ENCODE assay signal across 1 cellular context in the genomic region with DNA sequence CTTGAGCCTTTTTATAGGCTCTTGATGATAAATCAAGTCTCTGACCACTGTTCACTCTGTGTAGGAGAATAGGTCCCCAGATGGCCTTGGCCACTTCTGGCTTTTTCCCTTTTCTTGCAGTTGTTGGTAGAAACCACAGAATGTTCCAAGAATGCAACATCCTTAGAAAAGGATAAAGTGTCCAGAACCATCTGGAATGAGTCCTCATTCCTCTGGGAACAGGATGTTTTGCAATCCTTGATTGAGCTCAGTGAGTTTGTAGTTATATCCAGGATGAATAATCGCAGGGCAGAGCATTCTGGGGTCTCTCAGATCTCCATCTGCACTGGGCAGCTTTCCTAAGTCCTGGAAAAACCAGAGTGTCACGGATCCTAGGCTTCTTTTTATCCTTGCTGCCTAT.
TF ChIP-seq lines count a peak whose summit lies in the region.

No MANE protein-coding gene starts in this region.

TF ChIP-seq in GM23338, 12 proteins besides CTCF, POLR2A, EP300 and RAD21 (continued from another document):
- TF ChIP-seq, protein P1, sequence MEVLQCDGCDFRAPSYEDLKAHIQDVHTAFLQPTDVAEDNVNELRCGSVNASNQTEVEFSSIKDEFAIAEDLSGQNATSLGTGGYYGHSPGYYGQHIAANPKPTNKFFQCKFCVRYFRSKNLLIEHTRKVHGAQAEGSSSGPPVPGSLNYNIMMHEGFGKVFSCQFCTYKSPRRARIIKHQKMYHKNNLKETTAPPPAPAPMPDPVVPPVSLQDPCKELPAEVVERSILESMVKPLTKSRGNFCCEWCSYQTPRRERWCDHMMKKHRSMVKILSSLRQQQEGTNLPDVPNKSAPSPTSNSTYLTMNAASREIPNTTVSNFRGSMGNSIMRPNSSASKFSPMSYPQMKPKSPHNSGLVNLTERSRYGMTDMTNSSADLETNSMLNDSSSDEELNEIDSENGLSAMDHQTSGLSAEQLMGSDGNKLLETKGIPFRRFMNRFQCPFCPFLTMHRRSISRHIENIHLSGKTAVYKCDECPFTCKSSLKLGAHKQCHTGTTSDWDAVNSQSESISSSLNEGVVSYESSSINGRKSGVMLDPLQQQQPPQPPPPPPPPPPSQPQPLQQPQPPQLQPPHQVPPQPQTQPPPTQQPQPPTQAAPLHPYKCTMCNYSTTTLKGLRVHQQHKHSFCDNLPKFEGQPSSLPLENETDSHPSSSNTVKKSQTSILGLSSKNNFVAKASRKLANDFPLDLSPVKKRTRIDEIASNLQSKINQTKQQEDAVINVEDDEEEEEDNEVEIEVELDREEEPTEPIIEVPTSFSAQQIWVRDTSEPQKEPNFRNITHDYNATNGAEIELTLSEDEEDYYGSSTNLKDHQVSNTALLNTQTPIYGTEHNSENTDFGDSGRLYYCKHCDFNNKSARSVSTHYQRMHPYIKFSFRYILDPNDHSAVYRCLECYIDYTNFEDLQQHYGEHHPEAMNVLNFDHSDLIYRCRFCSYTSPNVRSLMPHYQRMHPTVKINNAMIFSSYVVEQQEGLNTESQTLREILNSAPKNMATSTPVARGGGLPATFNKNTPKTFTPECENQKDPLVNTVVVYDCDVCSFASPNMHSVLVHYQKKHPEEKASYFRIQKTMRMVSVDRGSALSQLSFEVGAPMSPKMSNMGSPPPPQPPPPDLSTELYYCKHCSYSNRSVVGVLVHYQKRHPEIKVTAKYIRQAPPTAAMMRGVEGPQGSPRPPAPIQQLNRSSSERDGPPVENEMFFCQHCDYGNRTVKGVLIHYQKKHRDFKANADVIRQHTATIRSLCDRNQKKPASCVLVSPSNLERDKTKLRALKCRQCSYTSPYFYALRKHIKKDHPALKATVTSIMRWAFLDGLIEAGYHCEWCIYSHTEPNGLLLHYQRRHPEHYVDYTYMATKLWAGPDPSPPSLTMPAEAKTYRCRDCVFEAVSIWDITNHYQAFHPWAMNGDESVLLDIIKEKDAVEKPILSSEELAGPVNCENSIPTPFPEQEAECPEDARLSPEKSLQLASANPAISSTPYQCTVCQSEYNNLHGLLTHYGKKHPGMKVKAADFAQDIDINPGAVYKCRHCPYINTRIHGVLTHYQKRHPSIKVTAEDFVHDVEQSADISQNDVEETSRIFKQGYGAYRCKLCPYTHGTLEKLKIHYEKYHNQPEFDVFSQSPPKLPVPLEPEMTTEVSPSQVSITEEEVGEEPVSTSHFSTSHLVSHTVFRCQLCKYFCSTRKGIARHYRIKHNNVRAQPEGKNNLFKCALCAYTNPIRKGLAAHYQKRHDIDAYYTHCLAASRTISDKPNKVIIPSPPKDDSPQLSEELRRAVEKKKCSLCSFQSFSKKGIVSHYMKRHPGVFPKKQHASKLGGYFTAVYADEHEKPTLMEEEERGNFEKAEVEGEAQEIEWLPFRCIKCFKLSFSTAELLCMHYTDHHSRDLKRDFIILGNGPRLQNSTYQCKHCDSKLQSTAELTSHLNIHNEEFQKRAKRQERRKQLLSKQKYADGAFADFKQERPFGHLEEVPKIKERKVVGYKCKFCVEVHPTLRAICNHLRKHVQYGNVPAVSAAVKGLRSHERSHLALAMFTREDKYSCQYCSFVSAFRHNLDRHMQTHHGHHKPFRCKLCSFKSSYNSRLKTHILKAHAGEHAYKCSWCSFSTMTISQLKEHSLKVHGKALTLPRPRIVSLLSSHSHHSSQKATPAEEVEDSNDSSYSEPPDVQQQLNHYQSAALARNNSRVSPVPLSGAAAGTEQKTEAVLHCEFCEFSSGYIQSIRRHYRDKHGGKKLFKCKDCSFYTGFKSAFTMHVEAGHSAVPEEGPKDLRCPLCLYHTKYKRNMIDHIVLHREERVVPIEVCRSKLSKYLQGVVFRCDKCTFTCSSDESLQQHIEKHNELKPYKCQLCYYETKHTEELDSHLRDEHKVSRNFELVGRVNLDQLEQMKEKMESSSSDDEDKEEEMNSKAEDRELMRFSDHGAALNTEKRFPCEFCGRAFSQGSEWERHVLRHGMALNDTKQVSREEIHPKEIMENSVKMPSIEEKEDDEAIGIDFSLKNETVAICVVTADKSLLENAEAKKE (CRISPR knock-in tag; IDR thresholded peaks at IDR 0.05) = no peak
- TF ChIP-seq STAT1 (IDR thresholded peaks at IDR 0.05; ENCODE audit: unreplicated experiment) = no peak
- TF ChIP-seq ZNF114 (CRISPR knock-in tag; IDR thresholded peaks at IDR 0.05) = no peak
- TF ChIP-seq, protein P2, sequence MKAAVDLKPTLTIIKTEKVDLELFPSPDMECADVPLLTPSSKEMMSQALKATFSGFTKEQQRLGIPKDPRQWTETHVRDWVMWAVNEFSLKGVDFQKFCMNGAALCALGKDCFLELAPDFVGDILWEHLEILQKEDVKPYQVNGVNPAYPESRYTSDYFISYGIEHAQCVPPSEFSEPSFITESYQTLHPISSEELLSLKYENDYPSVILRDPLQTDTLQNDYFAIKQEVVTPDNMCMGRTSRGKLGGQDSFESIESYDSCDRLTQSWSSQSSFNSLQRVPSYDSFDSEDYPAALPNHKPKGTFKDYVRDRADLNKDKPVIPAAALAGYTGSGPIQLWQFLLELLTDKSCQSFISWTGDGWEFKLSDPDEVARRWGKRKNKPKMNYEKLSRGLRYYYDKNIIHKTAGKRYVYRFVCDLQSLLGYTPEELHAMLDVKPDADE (IDR thresholded peaks at IDR 0.05) = no peak
- no peak for TF ChIP-seq NANOG (IDR thresholded peaks at IDR 0.05; ENCODE audit: borderline replicate concordance)
- no peak for TF ChIP-seq JUNB (IDR thresholded peaks at IDR 0.05; ENCODE audit: unreplicated experiment)
- no peak for TF ChIP-seq EZH2phosphoT487 (IDR thresholded peaks at IDR 0.05; ENCODE audit: unreplicated experiment)
- TF ChIP-seq ZNF331 (CRISPR knock-in tag; IDR thresholded peaks at IDR 0.05; ENCODE audit: low read depth) = no peak
- TF ChIP-seq, protein P3, sequence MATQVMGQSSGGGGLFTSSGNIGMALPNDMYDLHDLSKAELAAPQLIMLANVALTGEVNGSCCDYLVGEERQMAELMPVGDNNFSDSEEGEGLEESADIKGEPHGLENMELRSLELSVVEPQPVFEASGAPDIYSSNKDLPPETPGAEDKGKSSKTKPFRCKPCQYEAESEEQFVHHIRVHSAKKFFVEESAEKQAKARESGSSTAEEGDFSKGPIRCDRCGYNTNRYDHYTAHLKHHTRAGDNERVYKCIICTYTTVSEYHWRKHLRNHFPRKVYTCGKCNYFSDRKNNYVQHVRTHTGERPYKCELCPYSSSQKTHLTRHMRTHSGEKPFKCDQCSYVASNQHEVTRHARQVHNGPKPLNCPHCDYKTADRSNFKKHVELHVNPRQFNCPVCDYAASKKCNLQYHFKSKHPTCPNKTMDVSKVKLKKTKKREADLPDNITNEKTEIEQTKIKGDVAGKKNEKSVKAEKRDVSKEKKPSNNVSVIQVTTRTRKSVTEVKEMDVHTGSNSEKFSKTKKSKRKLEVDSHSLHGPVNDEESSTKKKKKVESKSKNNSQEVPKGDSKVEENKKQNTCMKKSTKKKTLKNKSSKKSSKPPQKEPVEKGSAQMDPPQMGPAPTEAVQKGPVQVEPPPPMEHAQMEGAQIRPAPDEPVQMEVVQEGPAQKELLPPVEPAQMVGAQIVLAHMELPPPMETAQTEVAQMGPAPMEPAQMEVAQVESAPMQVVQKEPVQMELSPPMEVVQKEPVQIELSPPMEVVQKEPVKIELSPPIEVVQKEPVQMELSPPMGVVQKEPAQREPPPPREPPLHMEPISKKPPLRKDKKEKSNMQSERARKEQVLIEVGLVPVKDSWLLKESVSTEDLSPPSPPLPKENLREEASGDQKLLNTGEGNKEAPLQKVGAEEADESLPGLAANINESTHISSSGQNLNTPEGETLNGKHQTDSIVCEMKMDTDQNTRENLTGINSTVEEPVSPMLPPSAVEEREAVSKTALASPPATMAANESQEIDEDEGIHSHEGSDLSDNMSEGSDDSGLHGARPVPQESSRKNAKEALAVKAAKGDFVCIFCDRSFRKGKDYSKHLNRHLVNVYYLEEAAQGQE (IDR thresholded peaks at IDR 0.05; ENCODE audit: unreplicated experiment) = no peak
- TF ChIP-seq CREB1 (CRISPR knock-in tag; IDR thresholded peaks at IDR 0.05; ENCODE audit: low read depth) = no peak
- TF ChIP-seq POLR2AphosphoS5 (IDR thresholded peaks at IDR 0.05; ENCODE audit: low read depth) = no peak
